25 cellular contexts compared by ENCODE assay signal in the genomic region with DNA sequence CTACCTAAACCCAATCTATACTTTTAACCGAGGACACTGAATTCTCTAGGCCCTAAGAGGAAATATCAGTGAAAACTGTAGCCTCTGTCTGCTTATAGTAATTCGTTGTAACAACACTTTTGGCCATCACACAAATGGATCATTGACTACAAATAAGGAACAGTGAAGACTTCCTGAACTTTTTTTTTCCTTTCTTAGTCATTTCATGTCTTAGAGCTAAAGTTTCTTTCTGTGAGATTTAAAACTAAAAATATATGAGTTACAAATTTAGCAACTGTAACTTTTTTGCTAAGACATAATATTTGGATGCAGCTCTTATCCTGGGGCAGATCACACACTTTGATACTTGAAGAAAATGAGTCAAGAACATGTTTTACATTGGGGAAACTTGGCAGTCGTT.
DNase-seq lines count a peak whose midpoint lies in the region; FAIRE-seq and TF ChIP-seq lines count a peak whose summit lies in the region.
"Had no signal": no experiment of that assay in that cellular context is flagged by ENCODE, and none has a peak within 500 bp of the region (broad histone marks: within the 10 kb centered on the region; RNA-seq: fewer than 3 reads in every experiment).

No MANE protein-coding gene starts in this region.

- H3K79me2 ChIP-seq in OCI-LY1 (ENCODE audit: insufficient read depth, low read length) (no peaks in the 10 kb centered on the region), astrocyte (ENCODE audit: insufficient read depth, low read length) (no peaks in the 10 kb centered on the region), GM23248 (ENCODE audit: insufficient read depth) (no peaks in the 10 kb centered on the region)

- H2BK12ac ChIP-seq in neuronal stem cell (ENCODE audit: low read length), result no peak overlapping the region

- no peak overlapping the region for H2BK15ac ChIP-seq in neuronal stem cell (ENCODE audit: low read length)

- in situ Hi-C loops in GM23248 (cut with MboI), result no loop called here

- no peak overlapping the region for H4K91ac ChIP-seq in neuronal stem cell (ENCODE audit: low read depth, low read length, poor library complexity)

- H3K4me1 ChIP-seq in OCI-LY1 (ENCODE audit: insufficient read depth, low read length, severe bottlenecking) (peaks cover 75% of the 10 kb centered on the region), astrocyte (ENCODE audit: insufficient read depth, low read length) (no peaks in the 10 kb centered on the region), neuronal stem cell (ENCODE audit: control insufficient read depth in 2 of 2, insufficient read depth in 1 of 2, low read depth in 1 of 2, low read length in 2 of 2) (peaks cover 5 to 9% of the 10 kb centered on the region in 2 donors), GM23248 (ENCODE audit: insufficient read depth) (no peaks in the 10 kb centered on the region)
- H3K4me1 ChIP-seq: SJCRH30 had no signal

- H3K4me1 Mint-ChIP-seq in astrocyte (ENCODE audit: low read depth, unreplicated experiment), result peaks cover 5% of the 10 kb centered on the region

- FAIRE-seq in astrocyte (lab: Jason Lieb, UNC), result no peak
- FAIRE-seq: GM12892, GM19239, RCC 7860 had no signal

- H3K9me3 ChIP-seq in OCI-LY1 (ENCODE audit: low read length), result no peaks in the 10 kb centered on the region
- H3K9me3 ChIP-seq in astrocyte (ENCODE audit: insufficient read depth, low read depth, low read length), result no peaks in the 10 kb centered on the region
- H3K9me3 ChIP-seq in neuronal stem cell (replicated peaks in 1 of 2; ENCODE audit: control insufficient read depth in 2 of 2, insufficient read depth in 1 of 2, low read depth in 1 of 2, low read length in 2 of 2), result no peaks in the 10 kb centered on the region
- no peaks in the 10 kb centered on the region for H3K9me3 ChIP-seq in GM23248 (ENCODE audit: low read depth)
- H3K9me3 ChIP-seq: MG63, SJCRH30 had no signal

- no peak overlapping the region for H3K4me3 ChIP-seq in OCI-LY1 (ENCODE audit: low read depth, low read length, poor library complexity, severe bottlenecking)
- H3K4me3 ChIP-seq in astrocyte (ENCODE audit: insufficient read depth, low read depth, low read length), result no peak overlapping the region
- no peak overlapping the region for H3K4me3 ChIP-seq in fibroblast of mammary gland (ENCODE audit: control insufficient read depth, low read depth, low read length)
- H3K4me3 ChIP-seq in neuronal stem cell (ENCODE audit: low read length in 2 of 2), result no peak overlapping the region
- H3K4me3 ChIP-seq in GM23248, result no peak overlapping the region
- H3K4me3 ChIP-seq: MG63, SJCRH30 had no signal

- H3K4me2 ChIP-seq in OCI-LY1 (ENCODE audit: low read length) (peak overlapping the region; percentile 21), astrocyte (ENCODE audit: low read length) (no peak overlapping the region), neuronal stem cell (ENCODE audit: insufficient read depth, low read length, poor library complexity, severe bottlenecking) (no peak overlapping the region), GM23248 (ENCODE audit: unreplicated experiment) (no peak overlapping the region)

- peaks cover 1% of the 10 kb centered on the region for H3K9me3 Mint-ChIP-seq in astrocyte (ENCODE audit: unreplicated experiment)
- H3K9me3 Mint-ChIP-seq: H9 had no signal

- TF ChIP-seq CTCF in OCI-LY1 (IDR thresholded peaks at IDR 0.05; ENCODE audit: low read length), result no peak
- no peak for TF ChIP-seq CTCF in astrocyte (IDR thresholded peaks at IDR 0.05; ENCODE audit: insufficient read depth, low read depth, low read length)
- TF ChIP-seq CTCF in fibroblast of mammary gland (conservative IDR thresholded peaks at IDR 0.05; ENCODE audit: control insufficient read depth, insufficient read depth, low read depth, low read length), result no peak

- H4K20me1 ChIP-seq in OCI-LY1 (ENCODE audit: insufficient read depth, low read length) (no peaks in the 10 kb centered on the region), astrocyte (ENCODE audit: insufficient read depth, low read length) (no peaks in the 10 kb centered on the region), GM23248 (ENCODE audit: insufficient read depth) (no peaks in the 10 kb centered on the region)

- no peak overlapping the region for H3K23ac ChIP-seq in neuronal stem cell (ENCODE audit: low read depth, low read length, poor library complexity)

- no peaks in the 10 kb centered on the region for H3K79me1 ChIP-seq in neuronal stem cell (ENCODE audit: low read depth, low read length)

- H2AK5ac ChIP-seq in neuronal stem cell (ENCODE audit: low read depth, low read length), result no peak overlapping the region

- H3K27ac ChIP-seq in OCI-LY1 (ENCODE audit: low read depth, low read length, poor library complexity, severe bottlenecking) (peak overlapping the region; percentile 74), astrocyte (ENCODE audit: low read depth, low read length) (no peak overlapping the region), neuronal stem cell (replicated peaks; ENCODE audit: low read length) (no peak overlapping the region), GM23248 (no peak overlapping the region)
- H3K27ac ChIP-seq: SJCRH30 had no signal

- H2BK120ac ChIP-seq in neuronal stem cell (ENCODE audit: low read depth, low read length), result no peak overlapping the region

- H2AFZ ChIP-seq in OCI-LY1 (ENCODE audit: low read length) (no peak overlapping the region; the same call in 1 of the 2 replicates), astrocyte (ENCODE audit: low read depth, low read length) (no peak overlapping the region), neuronal stem cell (ENCODE audit: low read length) (peak overlapping the region; percentile 15), GM23248 (no peak overlapping the region)

- H3K9me2 ChIP-seq in OCI-LY1 (ENCODE audit: low read depth, low read length) (no peaks in the 10 kb centered on the region), GM23248 (ENCODE audit: insufficient read depth) (no peaks in the 10 kb centered on the region)

- H3K18ac ChIP-seq in neuronal stem cell (ENCODE audit: low read length), result no peak overlapping the region

- peak; percentile 10 for DNase-seq in astrocyte (ENCODE audit: low read depth)
- DNase-seq in fibroblast of mammary gland (ENCODE audit: low read depth), result peak; percentile 4
- DNase-seq in neuronal stem cell (ENCODE audit: low spot score), result no peak
- no peak for DNase-seq in Ammon's horn (ENCODE audit: low spot score)
- DNase-seq in NCI-H524 treated with DMSO at 0.1 percent for 48 hours (lab: John Stamatoyannopoulos, UW), result no peak
- DNase-seq in GM23248, result no peak
- no peak for DNase-seq in NCI-H1417 (lab: John Stamatoyannopoulos, UW)
- DNase-seq: 8988T, ACHN, Calu3, DMS79 treated with DMSO at 0.1 percent for 48 hours, GF-D8, H9, IMR-90, KG1, MG63, NCI-H1694, NCI-H2029 treated with DMSO at 0.1 percent for 48 hours, NCI-H2227 treated with DMSO at 0.1 percent for 48 hours, NCI-H69, SJCRH30 had no signal

- H3K36me3 Mint-ChIP-seq in astrocyte (ENCODE audit: low read depth, unreplicated experiment), result no peaks in the 10 kb centered on the region

- H3K4me3 Mint-ChIP-seq in astrocyte (ENCODE audit: unreplicated experiment), result no peak overlapping the region
- H3K4me3 Mint-ChIP-seq: H9 had no signal

- H3F3A ChIP-seq in OCI-LY1 (ENCODE audit: insufficient read depth, low read length), result no peaks in the 10 kb centered on the region
- no peaks in the 10 kb centered on the region for H3F3A ChIP-seq in GM23248 (ENCODE audit: insufficient read depth)

- H4K8ac ChIP-seq in neuronal stem cell (ENCODE audit: low read depth, low read length), result no peak overlapping the region

- H3K27me3 ChIP-seq in OCI-LY1 (ENCODE audit: insufficient read depth, low read length) (no peaks in the 10 kb centered on the region), astrocyte (ENCODE audit: insufficient read depth, low read length) (no peaks in the 10 kb centered on the region), neuronal stem cell (ENCODE audit: control insufficient read depth in 3 of 3, insufficient read depth in 3 of 3, low read depth in 1 of 3, low read length in 3 of 3) (no peaks in the 10 kb centered on the region), GM23248 (replicated peaks; ENCODE audit: insufficient read depth) (no peaks in the 10 kb centered on the region)
- H3K27me3 ChIP-seq: MG63, SJCRH30 had no signal

- H3K27me3 Mint-ChIP-seq in astrocyte (ENCODE audit: low read depth, unreplicated experiment), result no peaks in the 10 kb centered on the region

- H3K4ac ChIP-seq in neuronal stem cell (ENCODE audit: low read length), result no peak overlapping the region

- WGBS in neuronal stem cell (ENCODE audit: extremely low coverage in 2 of 2, insufficient read length in 2 of 2, insufficient replicate concordance in 1 of 2), 2 donors, result no CpG with 5 or more reads among the region's 3 CpGs
- 0% methylated on average over 3 of the region's 3 CpGs for WGBS in GM23248 (ENCODE audit: low coverage in 1 of 2, low lambda C conversion rate in 2 of 2, missing lambda C conversion rate in 2 of 2), 2 experiments

- H3K36me3 ChIP-seq in OCI-LY1 (ENCODE audit: insufficient read depth, low read length) (no peaks in the 10 kb centered on the region), astrocyte (ENCODE audit: insufficient read depth, low read length) (no peaks in the 10 kb centered on the region), neuronal stem cell (replicated peaks in 1 of 2; ENCODE audit: control insufficient read depth in 2 of 2, insufficient read depth in 2 of 2, low read length in 2 of 2) (no peaks in the 10 kb centered on the region), GM23248 (ENCODE audit: low read depth) (no peaks in the 10 kb centered on the region)
- H3K36me3 ChIP-seq: MG63, SJCRH30 had no signal

- peak overlapping the region; percentile 40; the same call in 1 of the 2 replicates for H3K9ac ChIP-seq in OCI-LY1 (ENCODE audit: low read length)
- no peak overlapping the region for H3K9ac ChIP-seq in astrocyte (ENCODE audit: low read length)
- H3K9ac ChIP-seq in neuronal stem cell (ENCODE audit: low read depth, low read length, poor library complexity), result no peak overlapping the region
- no peak overlapping the region for H3K9ac ChIP-seq in GM23248

- no peak overlapping the region for H3K27ac Mint-ChIP-seq in astrocyte (ENCODE audit: unreplicated experiment)
- H3K27ac Mint-ChIP-seq: H9 had no signal

- no peak overlapping the region for H2BK5ac ChIP-seq in neuronal stem cell (ENCODE audit: low read length)

- no peak overlapping the region for H3K14ac ChIP-seq in neuronal stem cell (ENCODE audit: low read length)

Comparison
In these comparisons a context has a peak if more than half of its experiments do, and no peak if none do; other contexts are left out.
1. DNase-seq: peak in astrocyte (single experiment) and fibroblast of mammary gland (single experiment); none in neuronal stem cell (single experiment), Ammon's horn (single experiment), NCI-H524 treated with DMSO at 0.1 percent for 48 hours (single experiment), GM23248 (single experiment) and NCI-H1417 (0 of 3).